Comparison of ENCODE assay signal across 21 cellular contexts in the genomic region with DNA sequence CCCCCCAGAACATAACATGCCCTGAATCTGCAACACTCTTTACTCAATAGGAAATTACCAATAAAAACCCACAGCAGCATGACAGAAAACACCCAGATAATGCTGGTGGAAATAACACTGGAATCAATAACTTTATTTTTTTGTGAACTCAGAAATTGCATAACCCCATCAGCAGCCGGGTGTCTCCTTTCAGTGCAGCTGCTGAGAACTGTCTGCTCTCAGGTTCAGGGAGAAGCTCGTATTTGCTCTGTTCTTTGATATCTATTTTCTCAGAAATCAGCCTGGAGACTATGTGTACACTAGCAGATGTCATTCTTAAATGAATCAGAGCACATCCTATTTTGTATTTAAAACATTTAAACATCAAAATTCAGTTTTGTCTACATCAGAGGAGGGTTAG.
"Had no signal": no experiment of that assay in that cellular context is flagged by ENCODE, and none has a peak within 500 bp of the region (broad histone marks: within the 10 kb centered on the region; RNA-seq: fewer than 3 reads in every experiment).

No MANE protein-coding gene starts in this region.

- ATAC-seq: activated CD4-positive, alpha-beta T cell treated with anti-CD3 and anti-CD28 coated beads for 36 hours; activated T-cell treated with anti-CD3 and anti-CD28 coated beads, Interleukin-2, amount 50 U/mL, for 4 hours; left ventricle myocardium superior; mucosa of descending colon; naive thymus-derived CD8-positive, alpha-beta T cell had no signal

- H3K27ac Mint-ChIP-seq: activated CD4-positive, alpha-beta memory T cell treated with anti-CD3 and anti-CD28 coated beads, Interleukin-2, amount 10 ng/mL, durations not matched to agents 7 days and 5 days; activated CD4-positive, alpha-beta T cell treated with anti-CD3 and anti-CD28 coated beads for 36 hours; dendritic cell treated with granulocyte-macrophage colony-stimulating factor and Interleukin-4, amounts not matched to agents 40 ng/mL and 50 ng/mL, for 4 days; memory B cell; naive thymus-derived CD8-positive, alpha-beta T cell had no signal

- DNase-seq: activated CD4-positive, alpha-beta memory T cell treated with anti-CD3 and anti-CD28 coated beads, Interleukin-2, amount 10 ng/mL, durations not matched to agents 7 days and 5 days; activated CD4-positive, alpha-beta T cell treated with anti-CD3 and anti-CD28 coated beads for 36 hours; activated effector memory CD4-positive, alpha-beta T cell treated with Interleukin-2 at 50 U/mL for 16 hours; activated naive CD4-positive, alpha-beta T cell treated with anti-CD3 and anti-CD28 coated beads, Interleukin-2, amount 50 U/mL, for 16 hours; activated T-cell treated with anti-CD3 and anti-CD28 coated beads, Interleukin-2, amount 50 U/mL, for 4 hours; effector memory CD4-positive, alpha-beta T cell; foreskin fibroblast; hypothalamus; left ventricle myocardium superior; mucosa of descending colon; naive thymus-derived CD8-positive, alpha-beta T cell; posterior cingulate gyrus; small intestine; stimulated activated CD4-positive, alpha-beta T cell treated with anti-CD3 and anti-CD28 coated beads, Interleukin-4, amount 100 ng/mL, for 4 hours; stimulated activated CD8-positive, alpha-beta memory T cell treated with anti-CD3 and anti-CD28 coated beads, Interleukin-4, amount 100 ng/mL, for 48 hours; stimulated activated naive CD4-positive, alpha-beta T cell treated with Interleukin-2 at 50 U/mL for 16 hours; substantia nigra had no signal

- H3K27me3 Mint-ChIP-seq: activated CD4-positive, alpha-beta memory T cell treated with anti-CD3 and anti-CD28 coated beads, Interleukin-2, amount 10 ng/mL, durations not matched to agents 7 days and 5 days; activated CD4-positive, alpha-beta T cell treated with anti-CD3 and anti-CD28 coated beads for 36 hours; dendritic cell treated with granulocyte-macrophage colony-stimulating factor and Interleukin-4, amounts not matched to agents 40 ng/mL and 50 ng/mL, for 4 days; memory B cell; naive thymus-derived CD8-positive, alpha-beta T cell had no signal

- H3K36me3 Mint-ChIP-seq: memory B cell had no signal

- H3K4me3 Mint-ChIP-seq: activated CD4-positive, alpha-beta memory T cell treated with anti-CD3 and anti-CD28 coated beads, Interleukin-2, amount 10 ng/mL, durations not matched to agents 7 days and 5 days; activated CD4-positive, alpha-beta T cell treated with anti-CD3 and anti-CD28 coated beads for 36 hours; activated T-cell treated with anti-CD3 and anti-CD28 coated beads, Interleukin-2, amount 50 U/mL, for 4 hours; dendritic cell treated with granulocyte-macrophage colony-stimulating factor and Interleukin-4, amounts not matched to agents 40 ng/mL and 50 ng/mL, for 4 days; memory B cell; naive thymus-derived CD8-positive, alpha-beta T cell had no signal

- H3K27ac ChIP-seq: tibial nerve, vagina had no signal

- H3K4me1 Mint-ChIP-seq: activated CD4-positive, alpha-beta memory T cell treated with anti-CD3 and anti-CD28 coated beads, Interleukin-2, amount 10 ng/mL, durations not matched to agents 7 days and 5 days; activated CD4-positive, alpha-beta T cell treated with anti-CD3 and anti-CD28 coated beads for 36 hours; memory B cell; naive thymus-derived CD8-positive, alpha-beta T cell had no signal
